Comparison of ENCODE assay signal across 18 cellular contexts in the genomic region with DNA sequence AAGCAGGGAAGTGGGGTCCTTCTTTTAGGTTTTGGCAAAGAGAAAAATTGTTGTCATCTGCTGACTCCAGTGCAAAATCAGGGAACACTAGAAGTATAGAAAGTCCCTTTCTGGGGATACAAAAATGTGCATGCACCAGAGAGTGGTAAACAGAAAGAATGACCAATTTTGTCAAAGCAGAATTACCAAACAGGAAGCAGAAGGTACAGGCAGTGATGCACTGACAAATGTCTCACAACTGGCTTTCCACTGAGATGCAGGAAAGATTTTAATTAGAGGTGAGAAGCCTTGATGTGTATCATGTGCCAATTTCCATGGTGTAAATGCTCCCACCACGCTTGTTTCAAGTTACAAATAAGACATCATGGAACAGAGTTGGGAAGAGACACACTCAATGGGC.
DNase-seq lines count a peak whose midpoint lies in the region; ATAC-seq and TF ChIP-seq lines count a peak whose summit lies in the region.
"Had no signal": no experiment of that assay in that cellular context is flagged by ENCODE, and none has a peak within 500 bp of the region (broad histone marks: within the 10 kb centered on the region; RNA-seq: fewer than 3 reads in every experiment).

No MANE protein-coding gene starts in this region.

- H3K27ac ChIP-seq in OCI-LY3 (ENCODE audit: low read length) = no peak overlapping the region

- intact Hi-C loops in activated CD4-positive, alpha-beta memory T cell treated with anti-CD3 and anti-CD28 coated beads for 36 hours (cut with micrococcal nuclease) = no loop called here

- no peaks in the 10 kb centered on the region for H3K27me3 Mint-ChIP-seq in activated CD8-positive, alpha-beta memory T cell treated with anti-CD3 and anti-CD28 coated beads, Interleukin-2, amount 10 ng/mL, durations not matched to agents 7 days and 5 days
- peaks cover 4 to 19% (median 16%) of the 10 kb centered on the region in 3 donors for H3K27me3 Mint-ChIP-seq in naive B cell
- peaks cover 6% of the 10 kb centered on the region for H3K27me3 Mint-ChIP-seq in activated CD4-positive, alpha-beta memory T cell treated with anti-CD3 and anti-CD28 coated beads for 36 hours

- H3K36me3 Mint-ChIP-seq in activated CD8-positive, alpha-beta memory T cell treated with anti-CD3 and anti-CD28 coated beads, Interleukin-2, amount 10 ng/mL, durations not matched to agents 7 days and 5 days = no peaks in the 10 kb centered on the region
- no peaks in the 10 kb centered on the region for H3K36me3 Mint-ChIP-seq in naive B cell
- H3K36me3 Mint-ChIP-seq in activated CD4-positive, alpha-beta memory T cell treated with anti-CD3 and anti-CD28 coated beads for 36 hours = no peaks in the 10 kb centered on the region

- DNase-seq in activated CD8-positive, alpha-beta memory T cell treated with anti-CD3 and anti-CD28 coated beads, Interleukin-2, amount 10 ng/mL, durations not matched to agents 7 days and 5 days = no peak
- no peak for DNase-seq in activated CD8-positive, alpha-beta memory T cell treated with anti-CD3 and anti-CD28 coated beads for 24 hours
- DNase-seq in naive B cell = peak; percentile 15
- DNase-seq in activated CD4-positive, alpha-beta memory T cell treated with anti-CD3 and anti-CD28 coated beads for 36 hours = no peak
- DNase-seq in AG20443 (ENCODE audit: low spot score) = no peak
- DNase-seq: C1 segment of cervical spinal cord, EL, KG1, MG63, NCI-H1105 treated with DMSO at 0.1 percent for 48 hours, NCI-H187, NCI-H2171, NCI-H82, RPMI8226 had no signal

- peak overlapping the region; percentile 0; the same call in 1 of the 2 replicates for H3K4me2 ChIP-seq in OCI-LY3 (ENCODE audit: low read length)

- no peak for TF ChIP-seq CTCF in OCI-LY3 (IDR thresholded peaks at IDR 0.05; ENCODE audit: low read depth, low read length)

- no peaks in the 10 kb centered on the region for H3K27me3 ChIP-seq in OCI-LY3 (ENCODE audit: low read depth, low read length)

- no peaks in the 10 kb centered on the region for H3K9me3 Mint-ChIP-seq in activated CD8-positive, alpha-beta memory T cell treated with anti-CD3 and anti-CD28 coated beads, Interleukin-2, amount 10 ng/mL, durations not matched to agents 7 days and 5 days (ENCODE audit: low read depth)
- peaks cover 0 to 1% (median 0%) of the 10 kb centered on the region in 7 donors for H3K9me3 Mint-ChIP-seq in naive B cell
- no peaks in the 10 kb centered on the region for H3K9me3 Mint-ChIP-seq in activated CD4-positive, alpha-beta memory T cell treated with anti-CD3 and anti-CD28 coated beads for 36 hours

- POLR2A ChIA-PET in activated CD4-positive, alpha-beta memory T cell treated with anti-CD3 and anti-CD28 coated beads for 36 hours (lab: Charles Lee) = no interaction called here

- no peaks in the 10 kb centered on the region for H3K9me3 ChIP-seq in OCI-LY3 (ENCODE audit: insufficient read depth, low read length)
- H3K9me3 ChIP-seq: HAP-1, MG63 had no signal

- H3K4me3 ChIP-seq in OCI-LY3 (ENCODE audit: low read length) = no peak overlapping the region
- H3K4me3 ChIP-seq: HAP-1, MG63 had no signal

- H3K27ac Mint-ChIP-seq in activated CD8-positive, alpha-beta memory T cell treated with anti-CD3 and anti-CD28 coated beads, Interleukin-2, amount 10 ng/mL, durations not matched to agents 7 days and 5 days = no peak overlapping the region
- peak overlapping the region in 1 of 6 donors; percentile 2 for H3K27ac Mint-ChIP-seq in naive B cell
- H3K27ac Mint-ChIP-seq in activated CD4-positive, alpha-beta memory T cell treated with anti-CD3 and anti-CD28 coated beads for 36 hours = no peak overlapping the region

- H3K4me1 ChIP-seq in OCI-LY3 (ENCODE audit: low read length) = peaks cover 54% of the 10 kb centered on the region
- H3K4me1 ChIP-seq: HAP-1 had no signal

- H3K4me1 Mint-ChIP-seq in activated CD8-positive, alpha-beta memory T cell treated with anti-CD3 and anti-CD28 coated beads, Interleukin-2, amount 10 ng/mL, durations not matched to agents 7 days and 5 days = peaks cover 16% of the 10 kb centered on the region
- no peaks in the 10 kb centered on the region for H3K4me1 Mint-ChIP-seq in naive B cell
- H3K4me1 Mint-ChIP-seq in activated CD4-positive, alpha-beta memory T cell treated with anti-CD3 and anti-CD28 coated beads for 36 hours (ENCODE audit: low read depth) = peaks cover 6% of the 10 kb centered on the region

- CTCF ChIA-PET in activated CD8-positive, alpha-beta memory T cell treated with anti-CD3 and anti-CD28 coated beads, Interleukin-2, amount 10 ng/mL, durations not matched to agents 7 days and 5 days (lab: Charles Lee) = no interaction called here
- CTCF ChIA-PET in activated CD4-positive, alpha-beta memory T cell treated with anti-CD3 and anti-CD28 coated beads for 36 hours (lab: Charles Lee) = no interaction called here

- H4K20me1 ChIP-seq in OCI-LY3 (ENCODE audit: insufficient read depth, low read length) = no peaks in the 10 kb centered on the region

- H3K79me2 ChIP-seq in OCI-LY3 (ENCODE audit: low read length) = no peaks in the 10 kb centered on the region

- H3K4me3 Mint-ChIP-seq in activated CD8-positive, alpha-beta memory T cell treated with anti-CD3 and anti-CD28 coated beads, Interleukin-2, amount 10 ng/mL, durations not matched to agents 7 days and 5 days = no peak overlapping the region
- no peak overlapping the region for H3K4me3 Mint-ChIP-seq in naive B cell
- H3K4me3 Mint-ChIP-seq in activated CD4-positive, alpha-beta memory T cell treated with anti-CD3 and anti-CD28 coated beads for 36 hours = no peak overlapping the region

- H3K9ac ChIP-seq in OCI-LY3 (ENCODE audit: low read length) = no peak overlapping the region

- ATAC-seq in activated CD8-positive, alpha-beta memory T cell treated with anti-CD3 and anti-CD28 coated beads, Interleukin-2, amount 10 ng/mL, durations not matched to agents 7 days and 5 days = peak; percentile 27
- peak; percentile 53 for ATAC-seq in GM21367 (IDR thresholded peaks at IDR 0.05; ENCODE audit: unreplicated experiment)
- ATAC-seq in naive B cell (ENCODE audit: low read depth in 2 of 2) = peak; percentile 72 to 79
- ATAC-seq in HG03196 (IDR thresholded peaks at IDR 0.05; ENCODE audit: unreplicated experiment) = no peak

- no peaks in the 10 kb centered on the region for H3K36me3 ChIP-seq in OCI-LY3 (replicated peaks; ENCODE audit: low read depth, low read length)
- H3K36me3 ChIP-seq: HAP-1, MG63 had no signal

- 0 out of 2 replicates have a peak overlapping the region, but pooled peaks have one; percentile 40 for H2AFZ ChIP-seq in OCI-LY3 (ENCODE audit: low read depth, low read length)
